In the genomic region with DNA sequence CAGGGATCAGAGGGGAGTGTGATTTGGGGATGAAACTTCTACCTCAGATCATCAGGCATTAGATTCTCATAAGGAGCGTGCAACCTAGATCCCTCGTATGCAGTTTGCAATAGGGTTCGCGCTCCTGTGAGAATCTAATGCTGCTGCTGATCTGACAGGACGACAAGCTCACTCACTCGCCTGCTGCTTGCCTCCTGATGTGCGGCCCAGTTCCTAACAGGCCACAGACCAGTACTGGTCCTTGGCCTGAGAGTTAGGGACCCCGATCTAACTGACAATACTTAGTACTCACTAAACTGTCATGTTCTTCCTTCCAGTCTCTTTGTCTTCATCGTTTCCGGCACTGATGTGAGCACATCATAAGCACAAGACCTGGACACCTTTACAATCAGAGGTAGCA, we compare ENCODE assay signal across 25 cellular contexts.
"Had no signal": no experiment of that assay in that cellular context is flagged by ENCODE, and none has a peak within 500 bp of the region (broad histone marks: within the 10 kb centered on the region; RNA-seq: fewer than 3 reads in every experiment).

No MANE protein-coding gene starts in this region.

- H3K27ac ChIP-seq: ascending aorta, body of pancreas, SJSA1 had no signal

- H3K4me3 Mint-ChIP-seq: activated CD4-positive, alpha-beta memory T cell treated with anti-CD3 and anti-CD28 coated beads for 36 hours; activated CD4-positive, alpha-beta T cell treated with anti-CD3 and anti-CD28 coated beads, Interleukin-2, amount 10 ng/mL, durations not matched to agents 24 days and 14 days; activated naive CD8-positive, alpha-beta T cell treated with anti-CD3 and anti-CD28 coated beads, Interleukin-2, amount 50 U/mL, for 24 hours; activated T-cell treated with anti-CD3 and anti-CD28 coated beads, Interleukin-2, amount 50 U/mL, for 72 hours; WTC11 had no signal

- H3K27me3 Mint-ChIP-seq: activated CD4-positive, alpha-beta memory T cell treated with anti-CD3 and anti-CD28 coated beads for 36 hours; activated CD4-positive, alpha-beta T cell treated with anti-CD3 and anti-CD28 coated beads, Interleukin-2, amount 10 ng/mL, durations not matched to agents 24 days and 14 days; activated naive CD8-positive, alpha-beta T cell treated with anti-CD3 and anti-CD28 coated beads, Interleukin-2, amount 50 U/mL, for 24 hours had no signal

- H3K4me3 ChIP-seq: ascending aorta, body of pancreas, Peyer's patch, SJSA1 had no signal

- H3K9me3 Mint-ChIP-seq: activated CD4-positive, alpha-beta memory T cell treated with anti-CD3 and anti-CD28 coated beads for 36 hours; activated CD4-positive, alpha-beta T cell treated with anti-CD3 and anti-CD28 coated beads, Interleukin-2, amount 10 ng/mL, durations not matched to agents 24 days and 14 days; activated naive CD4-positive, alpha-beta T cell treated with anti-CD3 and anti-CD28 coated beads, Interleukin-2, amount 50 U/mL, for 72 hours; activated naive CD8-positive, alpha-beta T cell treated with anti-CD3 and anti-CD28 coated beads, Interleukin-2, amount 50 U/mL, for 24 hours; activated T-cell treated with anti-CD3 and anti-CD28 coated beads, Interleukin-2, amount 50 U/mL, for 72 hours had no signal

- H3K9me3 ChIP-seq: ascending aorta, body of pancreas, Peyer's patch, SJSA1 had no signal

- ATAC-seq: activated naive CD4-positive, alpha-beta T cell treated with anti-CD3 and anti-CD28 coated beads, Interleukin-2, amount 50 U/mL, for 72 hours; activated naive CD8-positive, alpha-beta T cell treated with anti-CD3 and anti-CD28 coated beads, Interleukin-2, amount 50 U/mL, for 24 hours; activated T-cell treated with anti-CD3 and anti-CD28 coated beads, Interleukin-2, amount 50 U/mL, for 72 hours; body of pancreas; SK-N-SH treated with all-trans-retinoic acid at 6 μM for 48 hours; WTC11 had no signal

- H3K27me3 ChIP-seq: ascending aorta, body of pancreas, Peyer's patch, SJSA1 had no signal

- H3K4me1 ChIP-seq: ascending aorta, SJSA1 had no signal

- H3K27ac Mint-ChIP-seq: activated CD4-positive, alpha-beta memory T cell treated with anti-CD3 and anti-CD28 coated beads for 36 hours; activated CD4-positive, alpha-beta T cell treated with anti-CD3 and anti-CD28 coated beads, Interleukin-2, amount 10 ng/mL, durations not matched to agents 24 days and 14 days; activated naive CD4-positive, alpha-beta T cell treated with anti-CD3 and anti-CD28 coated beads, Interleukin-2, amount 50 U/mL, for 72 hours; activated naive CD8-positive, alpha-beta T cell treated with anti-CD3 and anti-CD28 coated beads, Interleukin-2, amount 50 U/mL, for 24 hours; WTC11 had no signal

- DNase-seq: activated CD4-positive, alpha-beta memory T cell treated with anti-CD3 and anti-CD28 coated beads for 36 hours; activated CD4-positive, alpha-beta T cell treated with anti-CD3 and anti-CD28 coated beads, Interleukin-2, amount 10 ng/mL, durations not matched to agents 24 days and 14 days; activated CD4-positive, CD25-positive, alpha-beta regulatory T cell treated with anti-CD3 and anti-CD28 coated beads, Interleukin-2, amount 50 U/mL, for 72 hours; activated CD8-positive, alpha-beta memory T cell treated with anti-CD3 and anti-CD28 coated beads for 24 hours; activated naive CD8-positive, alpha-beta T cell treated with anti-CD3 and anti-CD28 coated beads, Interleukin-2, amount 50 U/mL, for 24 hours; activated T-cell treated with anti-CD3 and anti-CD28 coated beads, Interleukin-2, amount 50 U/mL, for 72 hours; amniotic stem cell; body of pancreas; central memory CD4-positive, alpha-beta T cell; KG1; NCI-H1092; NCI-H1417; NCI-H1930; NCI-H2107; NCI-H2171 treated with DMSO at 0.1 percent for 48 hours; NCI-H226; NCI-H526 treated with DMSO at 0.1 percent for 48 hours; NCI-H82; Peyer's patch; SHP77 had no signal
